In genomic region chr20:44136579-44136978, GRCh38 we compare ENCODE assay signal across 1 cellular context.
TF ChIP-seq lines count a peak whose summit lies in the region.

No MANE protein-coding gene starts in this region.

TF ChIP-seq in IMR-90, 13 proteins besides CTCF, POLR2A, EP300 and RAD21:
- TF ChIP-seq RFX5 (IDR thresholded peaks at IDR 0.05; ENCODE audit: low read depth, low read length): no peak
- no peak for TF ChIP-seq CHD1 (IDR thresholded peaks at IDR 0.05; ENCODE audit: low read depth, low read length)
- TF ChIP-seq CEBPB (IDR thresholded peaks at IDR 0.05; ENCODE audit: low read depth, low read length): no peak
- TF ChIP-seq FOS (IDR thresholded peaks at IDR 0.05; ENCODE audit: low read depth, low read length): no peak
- TF ChIP-seq MXI1 (IDR thresholded peaks at IDR 0.05; ENCODE audit: borderline replicate concordance, low read depth, low read length): no peak
- TF ChIP-seq MAFK (IDR thresholded peaks at IDR 0.05; ENCODE audit: low read depth, low read length): no peak
- no peak for TF ChIP-seq NFE2L2 (IDR thresholded peaks at IDR 0.05; ENCODE audit: low read depth, low read length)
- no peak for TF ChIP-seq USF2 (IDR thresholded peaks at IDR 0.05; ENCODE audit: low read depth, low read length)
- no peak for TF ChIP-seq SMC3 (IDR thresholded peaks at IDR 0.05; ENCODE audit: low read depth, low read length)
- TF ChIP-seq MAZ (IDR thresholded peaks at IDR 0.05; ENCODE audit: borderline replicate concordance, low read depth, low read length): no peak
- TF ChIP-seq BHLHE40 (IDR thresholded peaks at IDR 0.05; ENCODE audit: low read depth, low read length): no peak
